ENCODE assay signal across 16 cellular contexts in genomic region chr6:170287371-170287876, GRCh38. TPM values are rescaled to one million over a fixed set of nuclear protein-coding genes. Genes with fewer than 3 reads are reported as not detected.
DNase-seq lines count a peak whose midpoint lies in the region; ATAC-seq and TF ChIP-seq lines count a peak whose summit lies in the region.
"Had no signal": no experiment of that assay in that cellular context is flagged by ENCODE, and none has a peak within 500 bp of the region (broad histone marks: within the 10 kb centered on the region; RNA-seq: fewer than 3 reads in every experiment).

No MANE protein-coding gene starts in this region.

- H3K27me3 Mint-ChIP-seq in natural killer cell (ENCODE audit: low read depth in 2 of 2) = peaks cover 20 to 49% of the 10 kb centered on the region in 2 donors
- H3K27me3 Mint-ChIP-seq in natural killer cell treated with Interleukin-12 subunit alpha and Interleukin-12 subunit beta and Interleukin-15 and Interleukin-18, amount 100 ng/mL, for 72 hours = peaks cover 28 to 37% of the 10 kb centered on the region in 2 donors

- H3K36me3 Mint-ChIP-seq in natural killer cell = peaks cover 8% of the 10 kb centered on the region
- H3K36me3 Mint-ChIP-seq in natural killer cell treated with Interleukin-12 subunit alpha and Interleukin-12 subunit beta and Interleukin-15 and Interleukin-18, amount 100 ng/mL, for 72 hours = peaks cover 4% of the 10 kb centered on the region

- no peaks in the 10 kb centered on the region for H3K9me3 Mint-ChIP-seq in natural killer cell
- H3K9me3 Mint-ChIP-seq in natural killer cell treated with Interleukin-12 subunit alpha and Interleukin-12 subunit beta and Interleukin-15 and Interleukin-18, amount 100 ng/mL, for 72 hours = no peaks in the 10 kb centered on the region
- H3K9me3 Mint-ChIP-seq: activated T-helper 1 cell treated with anti-CD3 and anti-CD28 coated beads, Interleukin-12 subunit alpha, Interleukin-12 subunit beta, Interleukin-2, Interleukin-4 antibody, amounts not matched to agents 30 ng/mL and 10 ng/mL and 1 ng/mL, durations not matched to agents 14 hours and 24 hours and 36 hours had no signal

- H3K36me3 ChIP-seq in right atrium auricular region (peaks cover 36% of the 10 kb centered on the region), neuron (ENCODE audit: insufficient read depth, low read length) (peaks cover 47% of the 10 kb centered on the region)

- peaks cover 26 to 31% of the 10 kb centered on the region in 2 donors for H3K4me1 Mint-ChIP-seq in natural killer cell
- H3K4me1 Mint-ChIP-seq in natural killer cell treated with Interleukin-12 subunit alpha and Interleukin-12 subunit beta and Interleukin-15 and Interleukin-18, amount 100 ng/mL, for 72 hours (ENCODE audit: low read depth in 2 of 2) = peaks cover 23 to 26% of the 10 kb centered on the region in 2 donors

- intact Hi-C loops in natural killer cell (cut with micrococcal nuclease) = no loop called here

- no peaks in the 10 kb centered on the region for H3K27me3 ChIP-seq in right atrium auricular region
- H3K27me3 ChIP-seq in neuron (ENCODE audit: insufficient read depth, low read length) = no peaks in the 10 kb centered on the region

- peak overlapping the region; percentile 70 to 77 for H3K27ac ChIP-seq in right atrium auricular region

- no peak for TF ChIP-seq CTCF in natural killer cell (IDR thresholded peaks at IDR 0.05)
- TF ChIP-seq CTCF in right atrium auricular region (IDR thresholded peaks at IDR 0.05) = no peak

- no peak overlapping the region for H3K27ac Mint-ChIP-seq in natural killer cell
- H3K27ac Mint-ChIP-seq in natural killer cell treated with Interleukin-12 subunit alpha and Interleukin-12 subunit beta and Interleukin-15 and Interleukin-18, amount 100 ng/mL, for 72 hours = no peak overlapping the region
- H3K27ac Mint-ChIP-seq: activated T-helper 1 cell treated with anti-CD3 and anti-CD28 coated beads, Interleukin-12 subunit alpha, Interleukin-12 subunit beta, Interleukin-2, Interleukin-4 antibody, amounts not matched to agents 30 ng/mL and 10 ng/mL and 1 ng/mL, durations not matched to agents 14 hours and 24 hours and 36 hours had no signal

- DNase-seq in natural killer cell (peak; percentile 11), right atrium auricular region (ENCODE audit: low spot score) (no peak), hepatic stellate cell (ENCODE audit: low spot score) (no peak), AML-193 (lab: John Stamatoyannopoulos, UW) (no peak)
- DNase-seq in natural killer cell treated with Interleukin-12 subunit alpha and Interleukin-12 subunit beta and Interleukin-15 and Interleukin-18, amount 100 ng/mL, for 72 hours (ENCODE audit: low spot score) = no peak
- no peak for DNase-seq in stimulated activated CD8-positive, alpha-beta memory T cell treated with anti-CD3 and anti-CD28 coated beads, Interleukin-4, amount 100 ng/mL, for 48 hours
- no peak for DNase-seq in central memory CD4-positive, alpha-beta T cell
- DNase-seq: activated CD4-positive, alpha-beta T cell treated with anti-CD3 and anti-CD28 coated beads for 4 hours; GOT3; MM.1S; NCI-H226; small intestine; SW 1271 had no signal

- no peak overlapping the region for H2AFZ ChIP-seq in neuron (ENCODE audit: low read depth, low read length)

- H3K4me3 Mint-ChIP-seq in natural killer cell = peak overlapping the region; percentile 85
- H3K4me3 Mint-ChIP-seq in natural killer cell treated with Interleukin-12 subunit alpha and Interleukin-12 subunit beta and Interleukin-15 and Interleukin-18, amount 100 ng/mL, for 72 hours = no peak overlapping the region

- H3K9me3 ChIP-seq in right atrium auricular region = no peaks in the 10 kb centered on the region
- H3K9me3 ChIP-seq in neuron (ENCODE audit: low read length) = no peaks in the 10 kb centered on the region

- H3K4me3 ChIP-seq in right atrium auricular region (no peak overlapping the region), neuron (ENCODE audit: low read length) (peak overlapping the region; percentile 78)

- H3K4me1 ChIP-seq in right atrium auricular region = peaks cover 0 to 63% of the 10 kb centered on the region in 2 donors
- peaks cover 51% of the 10 kb centered on the region for H3K4me1 ChIP-seq in neuron (ENCODE audit: insufficient read depth, low read length)

- ATAC-seq in natural killer cell = no peak
- ATAC-seq in natural killer cell treated with Interleukin-12 subunit alpha and Interleukin-12 subunit beta and Interleukin-15 and Interleukin-18, amount 100 ng/mL, for 72 hours = no peak

RNA-seq across cellular contexts. Expression of gene DLL1, which starts 3.5 kb away (rescaled TPM):
- total RNA-seq in natural killer cell (10 to 100 TPM in 1 of 3 donors, 1 to 10 TPM in 2; 4.3 to 16.9 (median 6.0) TPM), right atrium auricular region (10 to 100 TPM; 11.2 to 22.0 TPM)
- under 1 TPM; 0.12 to 0.61 TPM for total RNA-seq in natural killer cell treated with Interleukin-12 subunit alpha and Interleukin-12 subunit beta and Interleukin-15 and Interleukin-18, amount 100 ng/mL, for 72 hours
- total RNA-seq: activated T-helper 1 cell treated with anti-CD3 and anti-CD28 coated beads, Interleukin-12 subunit alpha, Interleukin-12 subunit beta, Interleukin-2, Interleukin-4 antibody, amounts not matched to agents 30 ng/mL and 10 ng/mL and 1 ng/mL, durations not matched to agents 14 hours and 24 hours and 36 hours; OCI-LY7 had no signal

RNA-seq across cellular contexts. Expression of gene FAM120B, which starts 19.1 kb away (rescaled TPM):
- total RNA-seq in natural killer cell = 10 to 100 TPM; 37.8 to 55.6 (median 39.9) TPM
- total RNA-seq in natural killer cell treated with Interleukin-12 subunit alpha and Interleukin-12 subunit beta and Interleukin-15 and Interleukin-18, amount 100 ng/mL, for 72 hours = 10 to 100 TPM; 19.9 to 28.0 TPM
- 10 to 100 TPM; 14.7 to 18.6 TPM for total RNA-seq in right atrium auricular region
